In genomic region chrX:103151799-103152198, GRCh38 we compare ENCODE assay signal across 2 cellular contexts.
TF ChIP-seq lines count a peak whose summit lies in the region.

No MANE protein-coding gene starts in this region.

TF ChIP-seq in IMR-90, 13 proteins besides CTCF, POLR2A, EP300 and RAD21:
- TF ChIP-seq RFX5 (IDR thresholded peaks at IDR 0.05; ENCODE audit: low read depth, low read length), result no peak
- no peak for TF ChIP-seq RCOR1 (IDR thresholded peaks at IDR 0.05; ENCODE audit: insufficient replicate concordance, low read length)
- TF ChIP-seq FOS (IDR thresholded peaks at IDR 0.05; ENCODE audit: low read depth, low read length), result no peak
- no peak for TF ChIP-seq SMC3 (IDR thresholded peaks at IDR 0.05; ENCODE audit: low read depth, low read length)
- no peak for TF ChIP-seq MAZ (IDR thresholded peaks at IDR 0.05; ENCODE audit: borderline replicate concordance, low read depth, low read length)
- no peak for TF ChIP-seq MAFK (IDR thresholded peaks at IDR 0.05; ENCODE audit: low read depth, low read length)
- no peak for TF ChIP-seq CHD1 (IDR thresholded peaks at IDR 0.05; ENCODE audit: low read depth, low read length)
- TF ChIP-seq, protein P1, sequence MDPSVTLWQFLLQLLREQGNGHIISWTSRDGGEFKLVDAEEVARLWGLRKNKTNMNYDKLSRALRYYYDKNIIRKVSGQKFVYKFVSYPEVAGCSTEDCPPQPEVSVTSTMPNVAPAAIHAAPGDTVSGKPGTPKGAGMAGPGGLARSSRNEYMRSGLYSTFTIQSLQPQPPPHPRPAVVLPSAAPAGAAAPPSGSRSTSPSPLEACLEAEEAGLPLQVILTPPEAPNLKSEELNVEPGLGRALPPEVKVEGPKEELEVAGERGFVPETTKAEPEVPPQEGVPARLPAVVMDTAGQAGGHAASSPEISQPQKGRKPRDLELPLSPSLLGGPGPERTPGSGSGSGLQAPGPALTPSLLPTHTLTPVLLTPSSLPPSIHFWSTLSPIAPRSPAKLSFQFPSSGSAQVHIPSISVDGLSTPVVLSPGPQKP (IDR thresholded peaks at IDR 0.05; ENCODE audit: borderline replicate concordance, low read depth, low read length), result no peak
- no peak for TF ChIP-seq NFE2L2 (IDR thresholded peaks at IDR 0.05; ENCODE audit: low read depth, low read length)
- TF ChIP-seq BHLHE40 (IDR thresholded peaks at IDR 0.05; ENCODE audit: low read depth, low read length), result no peak
- no peak for TF ChIP-seq CEBPB (IDR thresholded peaks at IDR 0.05; ENCODE audit: low read depth, low read length)
- no peak for TF ChIP-seq USF2 (IDR thresholded peaks at IDR 0.05; ENCODE audit: low read depth, low read length)
- TF ChIP-seq MXI1 (IDR thresholded peaks at IDR 0.05; ENCODE audit: borderline replicate concordance, low read depth, low read length), result no peak

TF ChIP-seq in K562, 482 proteins besides CTCF, POLR2A, EP300 and RAD21:
- TF ChIP-seq, protein P2, sequence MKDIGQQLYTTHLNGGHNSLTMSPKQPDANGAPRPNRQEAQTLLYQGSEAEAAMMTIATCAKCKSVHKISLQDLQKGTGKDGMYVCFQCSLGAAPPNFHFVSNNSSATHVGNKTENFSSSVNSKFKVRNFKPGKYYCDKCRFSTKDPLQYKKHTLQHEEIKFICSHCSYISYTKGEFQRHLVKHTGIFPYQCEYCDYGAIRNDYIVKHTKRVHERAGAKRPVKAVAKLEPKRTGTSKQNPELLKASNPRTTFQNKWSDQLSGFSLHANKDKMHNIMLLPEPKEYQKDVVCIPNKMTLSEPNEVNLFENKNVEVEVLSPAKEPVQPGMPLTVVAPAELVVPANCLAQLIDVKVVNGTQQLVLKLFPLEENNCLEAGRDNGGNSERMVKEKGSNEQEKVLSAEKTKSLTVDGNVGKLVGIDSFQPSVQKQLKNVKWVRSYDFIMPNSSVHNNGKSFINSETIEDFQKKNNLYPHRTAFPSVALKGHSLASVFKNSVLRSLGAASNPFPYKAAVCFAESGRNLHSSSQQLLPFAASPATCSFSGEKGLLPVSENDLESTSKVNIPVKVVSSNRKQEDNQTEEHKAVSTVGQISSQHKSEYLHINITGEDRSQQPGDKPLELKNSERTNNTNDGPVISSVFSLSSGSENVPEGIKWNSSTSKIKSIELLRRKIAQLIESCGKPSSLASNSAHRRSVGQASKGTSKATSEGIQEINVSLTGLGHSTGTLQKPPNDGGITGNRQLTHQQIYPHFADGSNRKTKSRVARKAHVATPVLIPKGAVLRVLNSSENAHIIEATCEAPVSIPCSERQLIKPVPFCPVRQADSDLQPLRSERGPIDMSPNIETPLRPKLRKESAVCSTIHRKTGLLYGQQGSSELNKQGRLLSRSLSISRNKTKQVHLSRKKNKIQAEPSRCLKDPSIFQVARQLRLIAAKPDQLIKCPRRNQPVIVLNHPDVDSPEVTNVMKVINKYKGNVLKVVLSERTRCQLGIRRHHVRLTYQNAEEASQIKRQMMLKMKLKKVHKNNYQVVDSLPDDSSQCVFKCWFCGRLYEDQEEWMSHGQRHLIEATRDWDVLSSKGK (CRISPR knock-in tag; IDR thresholded peaks at IDR 0.05), result no peak
- TF ChIP-seq ZBTB1 (CRISPR knock-in tag; IDR thresholded peaks at IDR 0.05; ENCODE audit: borderline replicate concordance, low read depth) (no peak), ZNF224 (CRISPR knock-in tag; IDR thresholded peaks at IDR 0.05) (no peak), ZNF175 (CRISPR knock-in tag; IDR thresholded peaks at IDR 0.05; ENCODE audit: low read depth) (no peak), STAT6 (CRISPR knock-in tag; IDR thresholded peaks at IDR 0.05) (no peak), HNRNPL (IDR thresholded peaks at IDR 0.05; ENCODE audit: low read depth, low read length) (no peak), ZBTB34 (CRISPR knock-in tag; IDR thresholded peaks at IDR 0.05) (no peak), MTA3 (IDR thresholded peaks at IDR 0.05; ENCODE audit: borderline replicate concordance) (no peak)
